ENCODE assay signal across 21 cellular contexts in the genomic region with DNA sequence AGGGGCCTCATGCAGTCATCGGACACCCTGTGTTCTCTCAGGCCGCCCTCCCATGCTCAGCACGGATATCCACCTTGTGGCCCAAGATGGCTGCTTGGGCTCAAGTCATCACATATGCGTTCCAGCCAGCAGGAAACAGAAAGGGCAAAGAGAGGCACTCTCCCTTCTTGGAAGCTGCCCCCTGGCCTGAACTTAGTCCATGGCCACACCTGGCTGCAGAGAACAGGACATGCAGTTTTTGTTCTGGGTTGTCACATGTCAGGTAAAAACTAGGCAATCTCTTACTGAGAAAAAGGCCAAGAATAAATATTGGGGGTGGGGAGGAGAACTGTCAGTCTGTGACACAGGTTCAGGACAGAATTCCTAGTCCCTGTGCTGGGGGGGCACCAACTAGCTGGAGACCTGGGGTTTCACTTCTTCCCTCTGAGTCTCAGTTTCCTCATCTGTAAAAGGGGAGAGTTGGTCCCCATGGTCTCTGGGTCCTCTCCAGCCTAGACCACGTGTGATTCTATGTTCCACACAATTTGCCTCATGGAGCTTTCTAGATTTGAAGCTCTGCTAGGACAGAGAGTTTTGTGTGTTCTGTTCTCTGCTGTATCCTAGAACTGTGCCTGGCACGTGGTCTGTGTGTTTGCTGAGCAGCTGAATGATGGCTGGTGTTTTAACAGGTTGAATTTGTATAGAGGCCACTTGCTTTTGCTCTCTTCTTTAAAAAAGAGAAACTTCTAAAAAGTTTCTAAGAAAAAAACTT.
A peak's percentile ranks its signal among the peaks of the same experiment; 100 is the strongest.
DNase-seq lines count a peak whose midpoint lies in the region; ATAC-seq, FAIRE-seq and TF ChIP-seq lines count a peak whose summit lies in the region.
"Had no signal": no experiment of that assay in that cellular context is flagged by ENCODE, and none has a peak within 500 bp of the region (broad histone marks: within the 10 kb centered on the region; RNA-seq: fewer than 3 reads in every experiment).

No MANE protein-coding gene starts in this region.

- POLR2A ChIA-PET in K562 (lab: Yijun Ruan, JAX): interaction anchor here (0.5 kb wide), 2 partner anchors 232 to 1081 kb away, joined by 3 read pairs; a partner anchor contains a TSS

- no peak for TF ChIP-seq POLR2A in K562 (conservative IDR thresholded peaks at IDR 0.05)

- H3K27ac Mint-ChIP-seq in naive B cell: peak overlapping the region; percentile 44 to 95 (median 93)
- peak overlapping the region in 1 of 2 donors; percentile 85 for H3K27ac Mint-ChIP-seq in activated naive CD4-positive, alpha-beta T cell treated with anti-CD3 and anti-CD28 coated beads, Interleukin-2, amount 50 U/mL, for 72 hours
- H3K27ac Mint-ChIP-seq: CD8-positive, alpha-beta T cell had no signal

- H3K9me3 ChIP-seq in DOHH2 (ENCODE audit: control insufficient read depth, insufficient read depth, low read length) (no peaks in the 10 kb centered on the region), K562 (replicated peaks; ENCODE audit: control insufficient read depth, insufficient read depth, low read depth, low read length) (no peaks in the 10 kb centered on the region)

- peaks cover 0 to 7% of the 10 kb centered on the region in 2 donors for H3K36me3 Mint-ChIP-seq in naive B cell
- peaks cover 0 to 4% of the 10 kb centered on the region in 2 donors for H3K36me3 Mint-ChIP-seq in activated naive CD4-positive, alpha-beta T cell treated with anti-CD3 and anti-CD28 coated beads, Interleukin-2, amount 50 U/mL, for 72 hours
- H3K36me3 Mint-ChIP-seq: CD8-positive, alpha-beta T cell had no signal

- peak overlapping the region; percentile 88 for H3K27ac ChIP-seq in DOHH2 (ENCODE audit: low read depth, low read length)
- H3K27ac ChIP-seq in K562 (ENCODE audit: extremely low read depth, low read depth, low read length): no peak overlapping the region; the same call in 2 of the 3 replicates
- H3K27ac ChIP-seq: HL-60, KMS-11 had no signal

- peaks cover 39% of the 10 kb centered on the region for H3K4me1 ChIP-seq in DOHH2 (ENCODE audit: control insufficient read depth, low read length)
- H3K4me1 ChIP-seq in K562 (replicated peaks in 1 of 2; ENCODE audit: control insufficient read depth in 2 of 2, insufficient read depth in 2 of 2, low read length in 2 of 2): peaks cover 11 to 33% of the 10 kb centered on the region in 2 experiments; a peak in 4 of 5 replicates

- no peak for TF ChIP-seq RAD21 in K562 (CRISPR knock-in tag; conservative IDR thresholded peaks at IDR 0.05 in 1 of 2, IDR thresholded peaks at IDR 0.05 in 1 of 2)

- no peaks in the 10 kb centered on the region for H3K9me2 ChIP-seq in DOHH2 (replicated peaks; ENCODE audit: control insufficient read depth, low read length)

- peaks cover 21 to 37% (median 36%) of the 10 kb centered on the region in 3 donors for H3K4me1 Mint-ChIP-seq in naive B cell

- H3K79me2 ChIP-seq in DOHH2 (ENCODE audit: control insufficient read depth, low read length) (no peaks in the 10 kb centered on the region), K562 (ENCODE audit: control insufficient read depth, insufficient read depth, low read length) (no peaks in the 10 kb centered on the region)

- no peaks in the 10 kb centered on the region for H4K20me1 ChIP-seq in DOHH2 (ENCODE audit: control insufficient read depth, insufficient read depth, low read depth, low read length)
- H4K20me1 ChIP-seq in K562 (replicated peaks; ENCODE audit: control insufficient read depth, insufficient read depth, low read length): no peaks in the 10 kb centered on the region

- CTCF ChIA-PET in K562 (lab: Yijun Ruan, JAX; ENCODE audit: low intra/inter-chr PET ratio): no interaction called here

- peak; percentile 26 for ATAC-seq in K562
- ATAC-seq in naive B cell (ENCODE audit: low read depth in 2 of 2): no peak
- ATAC-seq in HG02678 (IDR thresholded peaks at IDR 0.05; ENCODE audit: unreplicated experiment): no peak
- no peak for ATAC-seq in activated naive CD4-positive, alpha-beta T cell treated with anti-CD3 and anti-CD28 coated beads, Interleukin-2, amount 50 U/mL, for 72 hours
- ATAC-seq: CD8-positive, alpha-beta T cell; Panc1 had no signal

- TF ChIP-seq CTCF in DOHH2 (IDR thresholded peaks at IDR 0.05; ENCODE audit: low read depth, low read length, poor library complexity, severe bottlenecking) (no peak), K562 (IDR thresholded peaks at IDR 0.05 in 2 of 3, conservative IDR thresholded peaks at IDR 0.05 in 1 of 3; ENCODE audit: insufficient read depth in 2 of 3, low read depth in 1 of 3, low read length in 3 of 3) (no peak)

- no peaks in the 10 kb centered on the region for H3K27me3 ChIP-seq in DOHH2 (ENCODE audit: control insufficient read depth, low read length)
- no peaks in the 10 kb centered on the region; a peak in 1 of 5 replicates for H3K27me3 ChIP-seq in K562 (ENCODE audit: control insufficient read depth in 2 of 2, insufficient read depth in 2 of 2, low read length in 2 of 2)

- H3K9me3 Mint-ChIP-seq in naive B cell: peaks cover 0 to 2% (median 0%) of the 10 kb centered on the region in 7 donors
- H3K9me3 Mint-ChIP-seq in activated naive CD4-positive, alpha-beta T cell treated with anti-CD3 and anti-CD28 coated beads, Interleukin-2, amount 50 U/mL, for 72 hours: no peaks in the 10 kb centered on the region
- H3K9me3 Mint-ChIP-seq: CD8-positive, alpha-beta T cell had no signal

- H3F3A ChIP-seq in DOHH2 (ENCODE audit: control insufficient read depth, insufficient read depth): no peaks in the 10 kb centered on the region

- no peaks in the 10 kb centered on the region for H3K36me3 ChIP-seq in DOHH2 (ENCODE audit: control insufficient read depth, low read length)
- H3K36me3 ChIP-seq in K562 (ENCODE audit: control insufficient read depth, insufficient read depth, low read length): no peaks in the 10 kb centered on the region

- intact Hi-C loops in K562 (cut with micrococcal nuclease): no loop called here

- BruUV-seq in K562 (replicated peaks; lab: Mats Ljungman, UMichigan): no TSS peak

- H3K9me1 ChIP-seq in K562 (ENCODE audit: control insufficient read depth, insufficient read depth, low read length): no peaks in the 10 kb centered on the region

- in situ Hi-C loops in K562 (cut with MboI): no loop called here

- DNase-seq in K562 (ENCODE audit: extremely low read depth in 1 of 4, low spot score in 3 of 4) (peak in 1 of 4 experiments; percentile 23), naive B cell (no peak), NCI-H345 treated with DMSO at 0.1 percent for 48 hours (lab: John Stamatoyannopoulos, UW; ENCODE audit: unreplicated experiment) (no peak)
- no peak for DNase-seq in activated naive CD4-positive, alpha-beta T cell treated with anti-CD3 and anti-CD28 coated beads, Interleukin-2, amount 50 U/mL, for 72 hours (ENCODE audit: low spot score in 2 of 2)
- DNase-seq in activated CD8-positive, alpha-beta memory T cell treated with anti-CD3 and anti-CD28 coated beads, Interleukin-2, amount 50 U/mL, for 4 hours: no peak
- DNase-seq: CD8-positive, alpha-beta T cell; GF-D8; NCI-H1092; NCI-H146; NCI-H2081 treated with DMSO at 0.1 percent for 48 hours; NCI-H524; SW 1271 had no signal

- TF ChIP-seq EP300 in K562 (IDR thresholded peaks at IDR 0.05; ENCODE audit: low read length): no peak

- WGBS in K562 (ENCODE audit: insufficient coverage, low coverage, missing lambda C conversion rate): 57% methylated on average over 6 of the region's 6 CpGs

- no peaks in the 10 kb centered on the region for H3K27me3 Mint-ChIP-seq in naive B cell

- peak overlapping the region; percentile 94 for H2AFZ ChIP-seq in K562 (ENCODE audit: low read depth, low read length)

- H3K4me2 ChIP-seq in DOHH2 (ENCODE audit: low read length) (peak overlapping the region; percentile 44), K562 (ENCODE audit: insufficient read depth, low read length) (peak overlapping the region; percentile 52; the same call in 1 of the 2 replicates)
- H3K4me2 ChIP-seq: KMS-11 had no signal

- H3K4me3 Mint-ChIP-seq in naive B cell: peak overlapping the region in 2 of 8 donors; percentile 18 to 74
- H3K4me3 Mint-ChIP-seq: CD8-positive, alpha-beta T cell had no signal

- peak; percentile 49 for FAIRE-seq in K562 (lab: Jason Lieb, UNC)
- FAIRE-seq: D721Med, GM12891, GM18507, H54 had no signal

- H3K4me3 ChIP-seq in DOHH2 (ENCODE audit: low read length) (peak overlapping the region; percentile 19), K562 (no peak overlapping the region)

- peak overlapping the region; percentile 34 to 87; a peak in 2 of 4 replicates for H3K9ac ChIP-seq in K562 (ENCODE audit: insufficient read depth in 1 of 2, low read depth in 2 of 2, low read length in 2 of 2)
- H3K9ac ChIP-seq: KMS-11 had no signal

TF ChIP-seq in K562, 482 proteins besides CTCF, POLR2A, EP300 and RAD21 (continues in another document):
- TF ChIP-seq RHOXF2B (CRISPR knock-in tag; conservative IDR thresholded peaks at IDR 0.05) (no peak), POLR2AphosphoS2 (IDR thresholded peaks at IDR 0.05; ENCODE audit: low read length) (no peak), YY1 (IDR thresholded peaks at IDR 0.05; ENCODE audit: borderline replicate concordance in 1 of 3, control insufficient read depth in 1 of 3, extremely low read depth in 1 of 3, insufficient read depth in 3 of 3, insufficient read length in 1 of 3, insufficient replicate concordance in 2 of 3, low read depth in 1 of 3, low read length in 2 of 3) (peak in 1 of 3 experiments; percentile 81), BRF1 (IDR thresholded peaks at IDR 0.05; ENCODE audit: borderline replicate concordance, extremely low read depth, insufficient read length) (no peak), ZBED1 (IDR thresholded peaks at IDR 0.05) (no peak), RBM25 (IDR thresholded peaks at IDR 0.05; ENCODE audit: low read depth, low read length, severe bottlenecking) (peak; percentile 58), NCOR1 (IDR thresholded peaks at IDR 0.05) (no peak)
- TF ChIP-seq, protein P1, sequence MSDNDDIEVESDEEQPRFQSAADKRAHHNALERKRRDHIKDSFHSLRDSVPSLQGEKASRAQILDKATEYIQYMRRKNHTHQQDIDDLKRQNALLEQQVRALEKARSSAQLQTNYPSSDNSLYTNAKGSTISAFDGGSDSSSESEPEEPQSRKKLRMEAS (CRISPR knock-in tag; IDR thresholded peaks at IDR 0.05): 0 out of 2 replicates have a peak, but pooled peaks have one; percentile 5
